Comparison of ENCODE assay signal across 12 cellular contexts in genomic region chr3:100048248-100048647, GRCh38.
A peak's percentile ranks its signal among the peaks of the same experiment; 100 is the strongest.
DNase-seq lines count a peak whose midpoint lies in the region; ATAC-seq and TF ChIP-seq lines count a peak whose summit lies in the region.
"Had no signal": no experiment of that assay in that cellular context is flagged by ENCODE, and none has a peak within 500 bp of the region (broad histone marks: within the 10 kb centered on the region; RNA-seq: fewer than 3 reads in every experiment).

No MANE protein-coding gene starts in this region.

- H3K4me1 ChIP-seq in muscle layer of colon (ENCODE audit: insufficient read depth, low read length) = peaks cover 29% of the 10 kb centered on the region
- peaks cover 11 to 52% (median 26%) of the 10 kb centered on the region in 4 donors for H3K4me1 ChIP-seq in transverse colon

- CTCF ChIA-PET in MCF 10A (lab: Yijun Ruan, JAX) = interaction anchor here (0.6 to 1.8 kb wide), 6 partner anchors 8 to 949 kb away, joined by 3 to 10 read pairs (median 4); no protein-coding TSS in a partner anchor

- BruUV-seq in MCF 10A (replicated peaks; lab: Mats Ljungman, UMichigan) = no TSS peak

- H3K9ac ChIP-seq in muscle layer of colon (ENCODE audit: low read length) = no peak overlapping the region

- H3K36me3 ChIP-seq in muscle layer of colon (ENCODE audit: insufficient read depth, low read length) = no peaks in the 10 kb centered on the region
- no peaks in the 10 kb centered on the region for H3K36me3 ChIP-seq in transverse colon
- H3K36me3 ChIP-seq: cardiac muscle cell, right lobe of liver had no signal

- peaks cover 16% of the 10 kb centered on the region for H3K4me1 Mint-ChIP-seq in activated naive CD8-positive, alpha-beta T cell treated with anti-CD3 and anti-CD28 coated beads, Interleukin-2, amount 10 ng/mL, durations not matched to agents 7 days and 5 days
- peaks cover 32% of the 10 kb centered on the region for H3K4me1 Mint-ChIP-seq in activated naive CD8-positive, alpha-beta T cell treated with anti-CD3 and anti-CD28 coated beads, Interleukin-2, amount 50 U/mL, for 24 hours
- peaks cover 38% of the 10 kb centered on the region for H3K4me1 Mint-ChIP-seq in MCF 10A (ENCODE audit: insufficient read depth, unreplicated experiment)

- 80 to 83% methylated on average over 1 to 3 of the region's 3 CpGs for WGBS in transverse colon (ENCODE audit: low coverage in 1 of 2), 2 donors

- H3K27me3 ChIP-seq in muscle layer of colon (ENCODE audit: control insufficient read depth in 1 of 2, insufficient read depth in 2 of 2, low read length in 2 of 2) (no peaks in the 10 kb centered on the region), transverse colon (no peaks in the 10 kb centered on the region)
- H3K27me3 ChIP-seq: right lobe of liver had no signal

- H3K4me3 ChIP-seq in muscle layer of colon (ENCODE audit: low read depth in 1 of 2, low read length in 2 of 2) (no peak overlapping the region), transverse colon (no peak overlapping the region)
- H3K4me3 ChIP-seq: cardiac muscle cell, right lobe of liver had no signal

- H3K36me3 Mint-ChIP-seq in activated naive CD8-positive, alpha-beta T cell treated with anti-CD3 and anti-CD28 coated beads, Interleukin-2, amount 10 ng/mL, durations not matched to agents 7 days and 5 days = peaks cover 3% of the 10 kb centered on the region
- peaks cover 2% of the 10 kb centered on the region for H3K36me3 Mint-ChIP-seq in activated naive CD8-positive, alpha-beta T cell treated with anti-CD3 and anti-CD28 coated beads, Interleukin-2, amount 50 U/mL, for 24 hours (ENCODE audit: low read depth)
- no peaks in the 10 kb centered on the region for H3K36me3 Mint-ChIP-seq in MCF 10A (ENCODE audit: insufficient read depth, unreplicated experiment)

- intact Hi-C loops in MCF 10A (cut with micrococcal nuclease) = no loop called here
- intact Hi-C loops in transverse colon (cut with DNase I; ENCODE audit: low total_unique reads) = no loop called here

- no peak overlapping the region for H3K27ac Mint-ChIP-seq in activated naive CD8-positive, alpha-beta T cell treated with anti-CD3 and anti-CD28 coated beads, Interleukin-2, amount 10 ng/mL, durations not matched to agents 7 days and 5 days
- H3K27ac Mint-ChIP-seq in activated naive CD8-positive, alpha-beta T cell treated with anti-CD3 and anti-CD28 coated beads, Interleukin-2, amount 50 U/mL, for 24 hours = no peak overlapping the region
- H3K27ac Mint-ChIP-seq in MCF 10A (ENCODE audit: low read depth, unreplicated experiment) = peak overlapping the region; percentile 85

- H3K9me3 ChIP-seq in muscle layer of colon (ENCODE audit: low read length) (no peaks in the 10 kb centered on the region), transverse colon (no peaks in the 10 kb centered on the region)
- H3K9me3 ChIP-seq: right lobe of liver had no signal

- DNase-seq in activated naive CD8-positive, alpha-beta T cell treated with anti-CD3 and anti-CD28 coated beads, Interleukin-2, amount 10 ng/mL, durations not matched to agents 7 days and 5 days = no peak
- DNase-seq in activated naive CD8-positive, alpha-beta T cell treated with anti-CD3 and anti-CD28 coated beads, Interleukin-2, amount 50 U/mL, for 24 hours = no peak
- DNase-seq in MCF 10A (ENCODE audit: unreplicated experiment) (no peak), transverse colon (no peak), nucleus accumbens (lab: John Stamatoyannopoulos, UW) (no peak)
- DNase-seq: DMS79, NCI-H2107, right lobe of liver had no signal

- H3K27ac ChIP-seq in muscle layer of colon (ENCODE audit: low read depth, low read length) (peak overlapping the region; percentile 75), transverse colon (peak overlapping the region; percentile 67 to 89 (median 80))
- H3K27ac ChIP-seq: cardiac muscle cell had no signal

- POLR2A ChIA-PET in activated naive CD8-positive, alpha-beta T cell treated with anti-CD3 and anti-CD28 coated beads, Interleukin-2, amount 10 ng/mL, durations not matched to agents 7 days and 5 days (lab: Charles Lee) = interaction anchor here (1.2 to 1.6 kb wide), 2 partner anchors 14 to 206 kb away, joined by 3 to 6 read pairs; no protein-coding TSS in a partner anchor
- POLR2A ChIA-PET in MCF 10A (lab: Yijun Ruan, JAX) = interaction anchor here (0.7 to 1.5 kb wide), 8 partner anchors 9 to 353 kb away, joined by 3 to 5 read pairs (median 4); partner anchors contain the start of genes LNP1, TBC1D23 and TOMM70

- no peak for ATAC-seq in activated naive CD8-positive, alpha-beta T cell treated with anti-CD3 and anti-CD28 coated beads, Interleukin-2, amount 10 ng/mL, durations not matched to agents 7 days and 5 days (ENCODE audit: low read depth)
- ATAC-seq in activated naive CD8-positive, alpha-beta T cell treated with anti-CD3 and anti-CD28 coated beads, Interleukin-2, amount 50 U/mL, for 24 hours = no peak
- ATAC-seq in HG03469 (IDR thresholded peaks at IDR 0.05; ENCODE audit: unreplicated experiment) (no peak), HG03159 (IDR thresholded peaks at IDR 0.05; ENCODE audit: unreplicated experiment) (no peak)

- no peak for TF ChIP-seq CTCF in MCF 10A (IDR thresholded peaks at IDR 0.05; ENCODE audit: unreplicated experiment)
- TF ChIP-seq CTCF in transverse colon (IDR thresholded peaks at IDR 0.05) = no peak

- no peaks in the 10 kb centered on the region for H3K27me3 Mint-ChIP-seq in activated naive CD8-positive, alpha-beta T cell treated with anti-CD3 and anti-CD28 coated beads, Interleukin-2, amount 10 ng/mL, durations not matched to agents 7 days and 5 days
- no peaks in the 10 kb centered on the region for H3K27me3 Mint-ChIP-seq in activated naive CD8-positive, alpha-beta T cell treated with anti-CD3 and anti-CD28 coated beads, Interleukin-2, amount 50 U/mL, for 24 hours
- no peaks in the 10 kb centered on the region for H3K27me3 Mint-ChIP-seq in MCF 10A (ENCODE audit: insufficient read depth, unreplicated experiment)

- no peak for TF ChIP-seq POLR2A in transverse colon (IDR thresholded peaks at IDR 0.05)

- H3K4me3 Mint-ChIP-seq in activated naive CD8-positive, alpha-beta T cell treated with anti-CD3 and anti-CD28 coated beads, Interleukin-2, amount 10 ng/mL, durations not matched to agents 7 days and 5 days = peak overlapping the region; percentile 37
- no peak overlapping the region for H3K4me3 Mint-ChIP-seq in activated naive CD8-positive, alpha-beta T cell treated with anti-CD3 and anti-CD28 coated beads, Interleukin-2, amount 50 U/mL, for 24 hours
- peak overlapping the region; percentile 22 for H3K4me3 Mint-ChIP-seq in MCF 10A (ENCODE audit: unreplicated experiment)

- in situ Hi-C loops in transverse colon (cut with MboI; ENCODE audit: low pct_ligation_motif_present in 1 of 4, low pct_unique_long_range_greater_than_20kb in 1 of 4, low sequenced_read_pairs in 3 of 4) = no loop called here

- TF ChIP-seq EP300 in transverse colon (IDR thresholded peaks at IDR 0.05; ENCODE audit: low read depth) = no peak

- H3K9me3 Mint-ChIP-seq in activated naive CD8-positive, alpha-beta T cell treated with anti-CD3 and anti-CD28 coated beads, Interleukin-2, amount 10 ng/mL, durations not matched to agents 7 days and 5 days = no peaks in the 10 kb centered on the region
- H3K9me3 Mint-ChIP-seq in activated naive CD8-positive, alpha-beta T cell treated with anti-CD3 and anti-CD28 coated beads, Interleukin-2, amount 50 U/mL, for 24 hours = no peaks in the 10 kb centered on the region
- H3K9me3 Mint-ChIP-seq in MCF 10A (ENCODE audit: unreplicated experiment) = no peaks in the 10 kb centered on the region
